ENCODE assay signal across 16 cellular contexts in the genomic region with DNA sequence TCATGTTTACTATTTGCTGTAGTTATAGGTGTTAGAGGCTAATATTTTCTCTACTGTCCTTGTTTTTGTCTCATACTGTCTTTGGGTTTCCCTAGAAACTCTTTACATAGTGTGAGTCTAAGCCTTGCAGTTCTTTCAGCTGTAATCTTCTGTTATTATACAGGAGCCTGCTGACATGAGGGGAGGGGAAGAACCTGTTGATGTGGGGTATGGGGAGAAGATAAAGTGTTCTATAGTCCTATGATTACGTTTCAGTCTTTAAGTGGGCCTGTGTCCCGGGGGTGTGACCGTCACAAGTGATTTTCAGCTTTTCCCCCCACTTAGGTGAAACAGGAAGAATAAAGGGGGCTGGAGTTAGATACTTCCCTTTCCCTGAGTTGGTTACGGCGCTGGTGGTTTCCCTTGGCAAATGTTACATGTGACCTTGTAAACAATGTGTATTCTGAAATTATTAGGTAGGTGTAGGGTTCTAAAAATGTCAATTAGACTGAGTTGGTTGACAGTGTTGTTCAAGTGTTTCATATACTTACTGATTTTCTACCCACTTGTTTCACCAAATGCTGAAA.
DNase-seq lines count a peak whose midpoint lies in the region; ATAC-seq lines count a peak whose summit lies in the region.
"Had no signal": no experiment of that assay in that cellular context is flagged by ENCODE, and none has a peak within 500 bp of the region (broad histone marks: within the 10 kb centered on the region; RNA-seq: fewer than 3 reads in every experiment).

No MANE protein-coding gene starts in this region.

- no peak overlapping the region for H3K4me3 ChIP-seq in BLaER1
- H3K4me3 ChIP-seq: GM23338 had no signal

- no peak overlapping the region for H3K9ac ChIP-seq in BLaER1

- H3K9me3 Mint-ChIP-seq in effector memory CD8-positive, alpha-beta T cell, result no peaks in the 10 kb centered on the region
- H3K9me3 Mint-ChIP-seq: GM23338 had no signal

- no peaks in the 10 kb centered on the region for H3K27me3 ChIP-seq in BLaER1

- H3K4me2 ChIP-seq in BLaER1, result peak overlapping the region; percentile 29; the same call in 1 of the 2 replicates
- H3K4me2 ChIP-seq: GM23338 had no signal

- peaks cover 51% of the 10 kb centered on the region; the same call in 1 of the 2 replicates for H4K20me1 ChIP-seq in BLaER1

- H3K4me1 Mint-ChIP-seq in effector memory CD8-positive, alpha-beta T cell (ENCODE audit: low read depth in 2 of 2), result peaks cover 14 to 27% of the 10 kb centered on the region in 2 donors

- H3K36me3 ChIP-seq in BLaER1, result peaks cover 13% of the 10 kb centered on the region; the same call in 1 of the 2 replicates

- in situ Hi-C loops in ACHN (cut with HindIII; ENCODE audit: low pct_ligation_motif_present, low pct_unique_long_range_greater_than_20kb, low sequenced_read_pairs), result no loop called here

- H3K4me3 Mint-ChIP-seq in effector memory CD8-positive, alpha-beta T cell, result no peak overlapping the region
- H3K4me3 Mint-ChIP-seq: GM23338 had no signal

- ATAC-seq in GM21360 (IDR thresholded peaks at IDR 0.05; ENCODE audit: unreplicated experiment), result peak; percentile 63
- ATAC-seq in effector memory CD8-positive, alpha-beta T cell (replicated peaks), result no peak
- ATAC-seq: GM23338 had no signal

- DNase-seq in NCI-H2227 (lab: John Stamatoyannopoulos, UW; ENCODE audit: unreplicated experiment) (peak; percentile 8), NCI-H510A treated with DMSO at 0.1 percent for 48 hours (lab: John Stamatoyannopoulos, UW) (no peak), ACHN (no peak), hypothalamus (lab: John Stamatoyannopoulos, UW) (no peak)
- DNase-seq in effector memory CD8-positive, alpha-beta T cell, result no peak
- DNase-seq in activated CD8-positive, alpha-beta memory T cell treated with anti-CD3 and anti-CD28 coated beads for 24 hours, result no peak
- DNase-seq: activated naive CD4-positive, alpha-beta T cell treated with anti-CD3 and anti-CD28 coated beads, Interleukin-2, amount 50 U/mL, for 16 hours; central memory CD4-positive, alpha-beta T cell; hippocampal formation; IMR-90; NCI-H187 treated with DMSO at 0.1 percent for 48 hours; stimulated activated CD4-positive, alpha-beta T cell treated with anti-CD3 and anti-CD28 coated beads, Interleukin-1b, Interleukin-23, amount 100 ng/mL, for 48 hours had no signal

- no peaks in the 10 kb centered on the region for H3K27me3 Mint-ChIP-seq in effector memory CD8-positive, alpha-beta T cell

- no peak overlapping the region for H3K27ac ChIP-seq in BLaER1
- H3K27ac ChIP-seq: epithelial cell of prostate had no signal

- H3K4me1 ChIP-seq in BLaER1, result peaks cover 21% of the 10 kb centered on the region

- H3K27ac Mint-ChIP-seq in effector memory CD8-positive, alpha-beta T cell, result peak overlapping the region; percentile 13 to 14
- H3K27ac Mint-ChIP-seq: GM23338 had no signal

- H3K36me3 Mint-ChIP-seq in effector memory CD8-positive, alpha-beta T cell (ENCODE audit: insufficient read depth), result peaks cover 4% of the 10 kb centered on the region

- H3K9me3 ChIP-seq in BLaER1, result peaks cover 15% of the 10 kb centered on the region
